In the genomic region with DNA sequence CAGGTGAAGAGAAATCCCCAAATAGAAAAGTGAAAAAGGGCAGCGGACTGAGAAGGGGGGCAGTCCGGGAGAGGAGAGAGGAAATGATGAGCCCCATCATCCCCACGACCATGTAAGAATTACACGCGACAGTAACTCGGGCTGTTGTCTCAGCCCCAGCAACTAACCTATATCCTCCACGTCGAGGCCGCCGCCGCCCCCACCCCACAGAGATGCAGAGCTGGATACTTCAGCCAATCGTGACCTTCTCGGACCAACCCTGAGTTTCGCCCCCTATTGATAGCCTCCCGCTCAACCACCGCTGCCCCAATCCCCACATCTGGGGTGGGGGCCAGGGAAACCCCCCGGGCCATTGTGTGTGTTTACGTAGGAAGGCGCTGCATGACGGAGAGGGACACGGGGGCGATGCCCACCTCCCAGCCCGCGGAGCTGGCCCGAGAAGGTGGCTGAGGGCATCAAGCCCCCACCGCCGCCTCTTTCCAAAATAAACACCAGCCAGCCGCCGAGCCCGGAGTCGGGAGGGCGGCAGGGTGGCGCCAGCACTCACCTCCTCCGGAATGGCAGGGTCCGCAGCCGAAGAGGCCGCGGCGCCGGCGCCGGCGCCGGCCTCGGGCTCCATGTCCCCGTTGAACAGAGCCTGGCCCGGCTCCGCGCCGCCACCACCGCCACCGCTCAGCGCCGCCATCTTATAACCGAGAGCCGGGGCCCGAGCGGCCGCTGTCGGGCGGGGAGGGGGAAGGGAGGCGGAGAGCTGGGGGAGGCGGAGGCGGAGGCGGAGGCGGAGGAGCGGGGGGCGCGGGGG, we compare ENCODE assay signal across 8 cellular contexts. TPM values are rescaled to one million over a fixed set of nuclear protein-coding genes. Genes with fewer than 3 reads are reported as not detected.
DNase-seq lines count a peak whose midpoint lies in the region; TF ChIP-seq lines count a peak whose summit lies in the region.

No MANE protein-coding gene starts in this region.

- H3K4me3 ChIP-seq in HFF-Myc (replicated peaks; ENCODE audit: low read depth, low read length) = peak overlapping the region; percentile 90
- H3K4me3 ChIP-seq in right atrium auricular region = peak overlapping the region; percentile 98 to 100
- H3K4me3 ChIP-seq in vagina = peak overlapping the region; percentile 96 to 98

- intact Hi-C loops in vagina (cut with DNase I) = no loop called here

- no peak for TF ChIP-seq POLR2A in vagina (IDR thresholded peaks at IDR 0.05)

- H3K36me3 ChIP-seq in right atrium auricular region (no peaks in the 10 kb centered on the region), vagina (no peaks in the 10 kb centered on the region)

- H3K4me1 ChIP-seq in right atrium auricular region (peaks cover 0 to 25% of the 10 kb centered on the region in 2 donors), vagina (peaks cover 38% of the 10 kb centered on the region)

- peak; percentile 49 for TF ChIP-seq CTCF in GM12873 (IDR thresholded peaks at IDR 0.05; ENCODE audit: insufficient read depth, low read depth, low read length, missing control alignments)
- peak; percentile 45 for TF ChIP-seq CTCF in HFF-Myc (IDR thresholded peaks at IDR 0.05; ENCODE audit: low read depth, low read length, missing control alignments)
- peak in 1 of 2 donors; percentile 73 for TF ChIP-seq CTCF in right atrium auricular region (IDR thresholded peaks at IDR 0.05)
- peak in 2 of 3 experiments; percentile 11 to 50 for TF ChIP-seq CTCF in vagina (IDR thresholded peaks at IDR 0.05)

- H3K9me3 ChIP-seq in right atrium auricular region (no peaks in the 10 kb centered on the region), vagina (no peaks in the 10 kb centered on the region)

- H3K27ac ChIP-seq in right atrium auricular region (peak overlapping the region; percentile 100), vagina (peak overlapping the region; percentile 100)

- DNase-seq in HFF-Myc (ENCODE audit: extremely low read depth, low read depth) (peak; percentile 37), MV-4-11 (lab: John Stamatoyannopoulos, UW) (peak; percentile 26), T follicular helper cell (ENCODE audit: low read depth) (peak; percentile 68), amniotic stem cell (lab: John Stamatoyannopoulos, UW) (peak; percentile 34), right atrium auricular region (ENCODE audit: low spot score) (peak; percentile 80), putamen (ENCODE audit: low spot score) (peak; percentile 73), vagina (ENCODE audit: extremely low spot score in 2 of 2) (peak in 1 of 2 donors; percentile 92)

- H3K27me3 ChIP-seq in right atrium auricular region (no peaks in the 10 kb centered on the region), vagina (no peaks in the 10 kb centered on the region)

RNA-seq across cellular contexts. Expression of a gene that starts 0.5 kb away (rescaled TPM):
- total RNA-seq in right atrium auricular region (10 to 100 TPM; 23.5 to 29.2 TPM), vagina (52.8 TPM)
